Comparison of ENCODE assay signal across 14 cellular contexts in the genomic region with DNA sequence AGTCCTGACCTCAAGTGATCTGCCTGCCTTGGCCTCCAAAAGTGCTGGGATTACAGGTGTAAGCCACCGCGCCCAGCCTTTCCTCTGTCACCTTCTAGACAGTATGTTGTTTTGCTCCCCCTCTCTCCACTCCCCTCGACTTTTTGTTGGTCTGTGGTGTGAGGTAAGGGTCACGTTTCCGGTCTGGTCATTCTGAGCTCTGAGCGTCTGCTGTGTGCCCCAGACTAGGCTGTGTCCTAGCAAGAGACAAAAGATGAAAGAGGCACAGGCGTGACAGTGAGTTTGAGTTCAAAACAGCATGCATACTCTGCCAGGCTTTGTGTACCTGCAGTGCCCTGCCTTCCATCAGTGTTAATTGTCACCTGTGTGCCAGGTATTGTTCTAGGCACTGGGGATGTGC.
DNase-seq lines count a peak whose midpoint lies in the region; ATAC-seq, FAIRE-seq and TF ChIP-seq lines count a peak whose summit lies in the region.
"Had no signal": no experiment of that assay in that cellular context is flagged by ENCODE, and none has a peak within 500 bp of the region (broad histone marks: within the 10 kb centered on the region; RNA-seq: fewer than 3 reads in every experiment).

No MANE protein-coding gene starts in this region.

- no peaks in the 10 kb centered on the region for H3K27me3 ChIP-seq in CD4-positive, CD25-positive, alpha-beta regulatory T cell (ENCODE audit: control insufficient read depth, insufficient read depth, low read length)
- no peaks in the 10 kb centered on the region for H3K27me3 ChIP-seq in K562 (ENCODE audit: control insufficient read depth in 2 of 2, insufficient read depth in 2 of 2, low read length in 2 of 2)
- no peaks in the 10 kb centered on the region for H3K27me3 ChIP-seq in H7 (ENCODE audit: control insufficient read depth, insufficient read depth, low read length)
- H3K27me3 ChIP-seq: Peyer's patch had no signal

- TF ChIP-seq EP300 in K562 (IDR thresholded peaks at IDR 0.05; ENCODE audit: low read length), result no peak

- H3K4me3 ChIP-seq in CD4-positive, CD25-positive, alpha-beta regulatory T cell (ENCODE audit: low read depth, low read length), result no peak overlapping the region
- H3K4me3 ChIP-seq in K562, result no peak overlapping the region
- no peak overlapping the region for H3K4me3 ChIP-seq in H7 (ENCODE audit: insufficient read depth, low read depth, low read length)
- H3K4me3 ChIP-seq: Peyer's patch, thoracic aorta had no signal

- H4K20me1 ChIP-seq in K562 (replicated peaks; ENCODE audit: control insufficient read depth, insufficient read depth, low read length), result peaks cover 35% of the 10 kb centered on the region

- ATAC-seq in CD4-positive, CD25-positive, alpha-beta regulatory T cell (ENCODE audit: low read depth in 2 of 2), result no peak
- ATAC-seq in GM21529 (IDR thresholded peaks at IDR 0.05; ENCODE audit: unreplicated experiment) (peak; percentile 30), K562 (no peak), T-cell (replicated peaks in 1 of 4) (no peak), HG03025 (IDR thresholded peaks at IDR 0.05; ENCODE audit: low FRiP score, unreplicated experiment) (no peak)

- H3K27me3 Mint-ChIP-seq in CD4-positive, CD25-positive, alpha-beta regulatory T cell, result no peaks in the 10 kb centered on the region
- H3K27me3 Mint-ChIP-seq in nephron progenitor cell (ENCODE audit: low read depth, poor library complexity) (peaks cover 3% of the 10 kb centered on the region), T-cell (no peaks in the 10 kb centered on the region)

- no peak for DNase-seq in CD4-positive, CD25-positive, alpha-beta regulatory T cell
- DNase-seq in K562 (ENCODE audit: extremely low read depth in 1 of 4, low spot score in 3 of 4) (no peak), nephron progenitor cell (no peak), T-cell (no peak), H7 (no peak)
- no peak for DNase-seq in stimulated activated CD4-positive, alpha-beta T cell treated with anti-CD3 and anti-CD28 coated beads, Interleukin-12 subunit alpha, Interleukin-12 subunit beta, amount 100 ng/mL, for 4 hours
- DNase-seq: activated effector memory CD4-positive, alpha-beta T cell treated with Interleukin-2 at 50 U/mL for 16 hours; anterior cingulate cortex; NCI-H526 treated with DMSO at 0.1 percent for 48 hours; Peyer's patch had no signal

- CTCF ChIA-PET in K562 (lab: Yijun Ruan, JAX; ENCODE audit: low intra/inter-chr PET ratio), result no interaction called here
- CTCF ChIA-PET in T-cell (lab: Charles Lee), result no interaction called here

- H3K36me3 Mint-ChIP-seq in CD4-positive, CD25-positive, alpha-beta regulatory T cell, result peaks cover 4% of the 10 kb centered on the region
- H3K36me3 Mint-ChIP-seq in nephron progenitor cell (ENCODE audit: low read depth), result peaks cover 22% of the 10 kb centered on the region
- peaks cover 3% of the 10 kb centered on the region for H3K36me3 Mint-ChIP-seq in T-cell

- intact Hi-C loops in K562 (cut with micrococcal nuclease), result no loop called here

- no peaks in the 10 kb centered on the region for H3K9me3 Mint-ChIP-seq in CD4-positive, CD25-positive, alpha-beta regulatory T cell
- H3K9me3 Mint-ChIP-seq in nephron progenitor cell, result no peaks in the 10 kb centered on the region
- H3K9me3 Mint-ChIP-seq in T-cell, result no peaks in the 10 kb centered on the region

- no peak overlapping the region for H2AFZ ChIP-seq in K562 (ENCODE audit: low read depth, low read length)

- peaks cover 8% of the 10 kb centered on the region for H3K36me3 ChIP-seq in CD4-positive, CD25-positive, alpha-beta regulatory T cell (ENCODE audit: control insufficient read depth, insufficient read depth, low read length)
- H3K36me3 ChIP-seq in K562 (ENCODE audit: control insufficient read depth, insufficient read depth, low read length) (no peaks in the 10 kb centered on the region), H7 (replicated peaks; ENCODE audit: control insufficient read depth, insufficient read depth, low read length) (no peaks in the 10 kb centered on the region; the same call in 1 of the 2 replicates)

- H3K4me1 ChIP-seq in CD4-positive, CD25-positive, alpha-beta regulatory T cell (ENCODE audit: control insufficient read depth, insufficient read depth, low read length, poor library complexity, severe bottlenecking), result no peaks in the 10 kb centered on the region
- peaks cover 0 to 12% of the 10 kb centered on the region in 2 experiments; a peak in 1 of 5 replicates for H3K4me1 ChIP-seq in K562 (replicated peaks in 1 of 2; ENCODE audit: control insufficient read depth in 2 of 2, insufficient read depth in 2 of 2, low read length in 2 of 2)

- POLR2A ChIA-PET in K562 (lab: Yijun Ruan, JAX) (no interaction called here), T-cell (lab: Charles Lee) (no interaction called here)

- no peak overlapping the region for H3K4me3 Mint-ChIP-seq in CD4-positive, CD25-positive, alpha-beta regulatory T cell
- H3K4me3 Mint-ChIP-seq in nephron progenitor cell (peak overlapping the region; percentile 60), T-cell (no peak overlapping the region)

- H3K27ac ChIP-seq in CD4-positive, CD25-positive, alpha-beta regulatory T cell (ENCODE audit: insufficient read depth, low read length, poor library complexity, severe bottlenecking), result no peak overlapping the region
- H3K27ac ChIP-seq in K562 (ENCODE audit: extremely low read depth, low read depth, low read length), result no peak overlapping the region
- H3K27ac ChIP-seq: thoracic aorta had no signal

- WGBS in K562 (ENCODE audit: insufficient coverage, low coverage, missing lambda C conversion rate), result 64% methylated on average over 7 of the region's 7 CpGs

- H3K4me1 Mint-ChIP-seq in CD4-positive, CD25-positive, alpha-beta regulatory T cell, result peaks cover 0 to 38% (median 15%) of the 10 kb centered on the region in 4 donors
- H3K4me1 Mint-ChIP-seq in nephron progenitor cell (peaks cover 73% of the 10 kb centered on the region), T-cell (peaks cover 6 to 22% (median 16%) of the 10 kb centered on the region in 3 donors)

- peak overlapping the region; percentile 17 to 29 (median 27) for H3K27ac Mint-ChIP-seq in CD4-positive, CD25-positive, alpha-beta regulatory T cell
- H3K27ac Mint-ChIP-seq in nephron progenitor cell (peak overlapping the region; percentile 86), T-cell (peak overlapping the region in 1 of 2 donors; percentile 5)

- no peak overlapping the region for H3K9ac ChIP-seq in K562 (ENCODE audit: insufficient read depth in 1 of 2, low read depth in 2 of 2, low read length in 2 of 2)

- no peak for FAIRE-seq in K562 (lab: Jason Lieb, UNC)
- FAIRE-seq: D721Med had no signal

- no peak for TF ChIP-seq RAD21 in K562 (CRISPR knock-in tag; conservative IDR thresholded peaks at IDR 0.05 in 1 of 2, IDR thresholded peaks at IDR 0.05 in 1 of 2)

- no TSS peak for BruUV-seq in K562 (replicated peaks; lab: Mats Ljungman, UMichigan)

- TF ChIP-seq POLR2A in K562 (conservative IDR thresholded peaks at IDR 0.05), result no peak

- in situ Hi-C loops in K562 (cut with MboI), result no loop called here

- no peaks in the 10 kb centered on the region for H3K79me2 ChIP-seq in K562 (ENCODE audit: control insufficient read depth, insufficient read depth, low read length)

- no peak overlapping the region for H3K4me2 ChIP-seq in K562 (ENCODE audit: insufficient read depth, low read length)

- H3K9me1 ChIP-seq in K562 (ENCODE audit: control insufficient read depth, insufficient read depth, low read length), result no peaks in the 10 kb centered on the region

- H3K9me3 ChIP-seq in CD4-positive, CD25-positive, alpha-beta regulatory T cell (ENCODE audit: control insufficient read depth in 2 of 2, low read length in 2 of 2), result no peaks in the 10 kb centered on the region
- no peaks in the 10 kb centered on the region for H3K9me3 ChIP-seq in K562 (replicated peaks; ENCODE audit: control insufficient read depth, insufficient read depth, low read depth, low read length)
- H3K9me3 ChIP-seq: Peyer's patch, thoracic aorta had no signal

- TF ChIP-seq CTCF in K562 (IDR thresholded peaks at IDR 0.05 in 2 of 3, conservative IDR thresholded peaks at IDR 0.05 in 1 of 3; ENCODE audit: insufficient read depth in 2 of 3, low read depth in 1 of 3, low read length in 3 of 3) (no peak), nephron progenitor cell (IDR thresholded peaks at IDR 0.05) (no peak)

TF ChIP-seq in K562, 482 proteins besides CTCF, POLR2A, EP300 and RAD21:
- TF ChIP-seq ZFP1 (CRISPR knock-in tag; IDR thresholded peaks at IDR 0.05), result no peak
- TF ChIP-seq TEAD4 (IDR thresholded peaks at IDR 0.05; ENCODE audit: low read length), result no peak
- 0 out of 2 replicates have a peak, but pooled peaks have one; percentile 25 for TF ChIP-seq TEAD4 (CRISPR knock-in tag; IDR thresholded peaks at IDR 0.05; ENCODE audit: borderline replicate concordance)
